In the genomic region with DNA sequence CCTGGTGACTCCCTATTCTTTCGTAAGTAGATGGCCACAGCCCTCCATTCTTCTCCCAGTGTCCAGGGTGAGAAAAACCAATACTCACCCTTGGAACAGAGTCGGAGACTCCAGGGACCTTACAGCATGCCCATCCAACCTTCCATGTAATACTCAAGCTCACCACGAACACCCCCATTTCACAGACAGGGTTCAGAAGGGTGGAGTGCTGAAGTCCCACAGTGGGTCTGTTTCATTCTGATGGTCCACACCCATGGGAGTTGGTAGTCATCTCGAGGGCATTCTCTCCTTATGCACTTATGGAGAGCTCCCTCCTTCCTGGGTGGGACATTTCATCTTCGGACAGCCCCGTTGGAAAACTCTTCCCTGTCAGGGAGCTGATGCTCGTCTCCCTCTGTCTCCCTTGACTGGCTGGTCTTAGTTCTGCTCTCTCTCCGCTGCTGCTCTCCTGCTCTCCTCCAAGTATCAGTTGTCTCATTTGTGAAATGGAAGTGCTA, we compare ENCODE assay signal across 1 cellular context.
TF ChIP-seq lines count a peak whose summit lies in the region.

No MANE protein-coding gene starts in this region.

TF ChIP-seq in HepG2, 621 proteins besides CTCF, POLR2A, EP300 and RAD21:
- TF ChIP-seq ZNF780A (CRISPR knock-in tag; IDR thresholded peaks at IDR 0.05) (0 out of 2 replicates have a peak, but pooled peaks have one; percentile 9), ZNF30 (CRISPR knock-in tag; IDR thresholded peaks at IDR 0.05) (no peak), ZSCAN21 (CRISPR knock-in tag; IDR thresholded peaks at IDR 0.05; ENCODE audit: borderline replicate concordance) (no peak), POLR2AphosphoS5 (IDR thresholded peaks at IDR 0.05; ENCODE audit: low read depth, low read length) (no peak), GATAD1 (CRISPR knock-in tag; IDR thresholded peaks at IDR 0.05) (no peak), YEATS4 (CRISPR knock-in tag; IDR thresholded peaks at IDR 0.05; ENCODE audit: borderline replicate concordance) (no peak), ZNF562 (CRISPR knock-in tag; IDR thresholded peaks at IDR 0.05; ENCODE audit: borderline replicate concordance) (0 out of 2 replicates have a peak, but pooled peaks have one; percentile 11), SP2 (CRISPR knock-in tag; IDR thresholded peaks at IDR 0.05) (no peak), ZNF746 (CRISPR knock-in tag; IDR thresholded peaks at IDR 0.05) (no peak), ZKSCAN1 (IDR thresholded peaks at IDR 0.05; ENCODE audit: low read length) (0 out of 2 replicates have a peak, but pooled peaks have one; percentile 19), ETV6 (CRISPR knock-in tag; conservative IDR thresholded peaks at IDR 0.05) (no peak), ZNF672 (CRISPR knock-in tag; IDR thresholded peaks at IDR 0.05) (0 out of 2 replicates have a peak, but pooled peaks have one; percentile 20), ZNF576 (CRISPR knock-in tag; IDR thresholded peaks at IDR 0.05) (no peak), ZNF280B (CRISPR knock-in tag; IDR thresholded peaks at IDR 0.05; ENCODE audit: borderline replicate concordance) (no peak), KAT7 (CRISPR knock-in tag; IDR thresholded peaks at IDR 0.05; ENCODE audit: borderline replicate concordance) (no peak), NR2F1 (CRISPR knock-in tag; IDR thresholded peaks at IDR 0.05) (no peak), ZNF205 (CRISPR knock-in tag; IDR thresholded peaks at IDR 0.05) (no peak), CBX1 (IDR thresholded peaks at IDR 0.05; ENCODE audit: low read depth) (no peak), ZNF850 (CRISPR knock-in tag; conservative IDR thresholded peaks at IDR 0.05) (no peak), ZNF629 (CRISPR knock-in tag; conservative IDR thresholded peaks at IDR 0.05) (0 out of 2 replicates have a peak, but pooled peaks have one; percentile 18), SSRP1 (CRISPR knock-in tag; IDR thresholded peaks at IDR 0.05) (peak; percentile 92; the same call in 1 of the 2 replicates), ARID2 (CRISPR knock-in tag; IDR thresholded peaks at IDR 0.05; ENCODE audit: borderline replicate concordance) (no peak), RBM22 (optimal IDR thresholded peaks at IDR 0.05; ENCODE audit: low read length) (peak; percentile 96), PAF1 (CRISPR knock-in tag; IDR thresholded peaks at IDR 0.05) (no peak), TCF7 (IDR thresholded peaks at IDR 0.05; ENCODE audit: low read depth) (no peak), POGK (CRISPR knock-in tag; conservative IDR thresholded peaks at IDR 0.05) (no peak), NCOA1 (CRISPR knock-in tag; IDR thresholded peaks at IDR 0.05) (no peak), MXD4 (CRISPR knock-in tag; IDR thresholded peaks at IDR 0.05) (no peak), SMAD9 (CRISPR knock-in tag; IDR thresholded peaks at IDR 0.05) (no peak), HOXA9 (CRISPR knock-in tag; IDR thresholded peaks at IDR 0.05; ENCODE audit: borderline replicate concordance) (0 out of 2 replicates have a peak, but pooled peaks have one; percentile 9), U2AF1 (optimal IDR thresholded peaks at IDR 0.05; ENCODE audit: low read depth, low read length) (no peak), ZNF713 (CRISPR knock-in tag; IDR thresholded peaks at IDR 0.05) (no peak), PRDM15 (CRISPR knock-in tag; IDR thresholded peaks at IDR 0.05) (no peak), ZFP90 (CRISPR knock-in tag; IDR thresholded peaks at IDR 0.05; ENCODE audit: borderline replicate concordance) (no peak), JUNB (CRISPR knock-in tag; IDR thresholded peaks at IDR 0.05; ENCODE audit: borderline replicate concordance) (0 out of 2 replicates have a peak, but pooled peaks have one; percentile 5)
- TF ChIP-seq, protein P1, sequence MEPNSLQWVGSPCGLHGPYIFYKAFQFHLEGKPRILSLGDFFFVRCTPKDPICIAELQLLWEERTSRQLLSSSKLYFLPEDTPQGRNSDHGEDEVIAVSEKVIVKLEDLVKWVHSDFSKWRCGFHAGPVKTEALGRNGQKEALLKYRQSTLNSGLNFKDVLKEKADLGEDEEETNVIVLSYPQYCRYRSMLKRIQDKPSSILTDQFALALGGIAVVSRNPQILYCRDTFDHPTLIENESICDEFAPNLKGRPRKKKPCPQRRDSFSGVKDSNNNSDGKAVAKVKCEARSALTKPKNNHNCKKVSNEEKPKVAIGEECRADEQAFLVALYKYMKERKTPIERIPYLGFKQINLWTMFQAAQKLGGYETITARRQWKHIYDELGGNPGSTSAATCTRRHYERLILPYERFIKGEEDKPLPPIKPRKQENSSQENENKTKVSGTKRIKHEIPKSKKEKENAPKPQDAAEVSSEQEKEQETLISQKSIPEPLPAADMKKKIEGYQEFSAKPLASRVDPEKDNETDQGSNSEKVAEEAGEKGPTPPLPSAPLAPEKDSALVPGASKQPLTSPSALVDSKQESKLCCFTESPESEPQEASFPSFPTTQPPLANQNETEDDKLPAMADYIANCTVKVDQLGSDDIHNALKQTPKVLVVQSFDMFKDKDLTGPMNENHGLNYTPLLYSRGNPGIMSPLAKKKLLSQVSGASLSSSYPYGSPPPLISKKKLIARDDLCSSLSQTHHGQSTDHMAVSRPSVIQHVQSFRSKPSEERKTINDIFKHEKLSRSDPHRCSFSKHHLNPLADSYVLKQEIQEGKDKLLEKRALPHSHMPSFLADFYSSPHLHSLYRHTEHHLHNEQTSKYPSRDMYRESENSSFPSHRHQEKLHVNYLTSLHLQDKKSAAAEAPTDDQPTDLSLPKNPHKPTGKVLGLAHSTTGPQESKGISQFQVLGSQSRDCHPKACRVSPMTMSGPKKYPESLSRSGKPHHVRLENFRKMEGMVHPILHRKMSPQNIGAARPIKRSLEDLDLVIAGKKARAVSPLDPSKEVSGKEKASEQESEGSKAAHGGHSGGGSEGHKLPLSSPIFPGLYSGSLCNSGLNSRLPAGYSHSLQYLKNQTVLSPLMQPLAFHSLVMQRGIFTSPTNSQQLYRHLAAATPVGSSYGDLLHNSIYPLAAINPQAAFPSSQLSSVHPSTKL (CRISPR knock-in tag; IDR thresholded peaks at IDR 0.05): no peak
- TF ChIP-seq, protein P2, sequence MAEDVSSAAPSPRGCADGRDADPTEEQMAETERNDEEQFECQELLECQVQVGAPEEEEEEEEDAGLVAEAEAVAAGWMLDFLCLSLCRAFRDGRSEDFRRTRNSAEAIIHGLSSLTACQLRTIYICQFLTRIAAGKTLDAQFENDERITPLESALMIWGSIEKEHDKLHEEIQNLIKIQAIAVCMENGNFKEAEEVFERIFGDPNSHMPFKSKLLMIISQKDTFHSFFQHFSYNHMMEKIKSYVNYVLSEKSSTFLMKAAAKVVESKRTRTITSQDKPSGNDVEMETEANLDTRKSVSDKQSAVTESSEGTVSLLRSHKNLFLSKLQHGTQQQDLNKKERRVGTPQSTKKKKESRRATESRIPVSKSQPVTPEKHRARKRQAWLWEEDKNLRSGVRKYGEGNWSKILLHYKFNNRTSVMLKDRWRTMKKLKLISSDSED (CRISPR knock-in tag; IDR thresholded peaks at IDR 0.05): no peak
